9 cellular contexts compared by ENCODE assay signal in the genomic region with DNA sequence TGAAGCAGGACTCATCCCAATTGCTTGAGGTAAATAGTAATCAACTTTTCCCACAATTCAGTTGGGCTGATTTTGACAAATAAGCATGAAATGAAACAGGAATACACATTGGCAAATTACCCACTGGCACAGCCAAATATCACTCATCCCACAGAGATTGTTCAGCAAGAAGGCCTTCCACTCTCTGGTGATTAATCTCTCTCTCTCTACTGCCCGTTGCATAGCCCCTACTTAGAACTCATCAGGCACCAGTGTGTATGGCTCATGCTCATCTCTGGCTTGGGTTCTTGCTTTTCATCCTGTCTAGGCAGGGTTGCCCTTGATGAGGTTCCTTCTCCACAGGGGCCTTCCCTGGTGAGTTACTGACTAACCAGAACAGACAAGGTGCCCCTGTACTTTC. TPM values are rescaled to one million over a fixed set of nuclear protein-coding genes. Genes with fewer than 3 reads are reported as not detected.
DNase-seq lines count a peak whose midpoint lies in the region; ATAC-seq, FAIRE-seq and TF ChIP-seq lines count a peak whose summit lies in the region.
"Had no signal": no experiment of that assay in that cellular context is flagged by ENCODE, and none has a peak within 500 bp of the region (broad histone marks: within the 10 kb centered on the region; RNA-seq: fewer than 3 reads in every experiment).

No MANE protein-coding gene starts in this region.

- intact Hi-C loops in MCF 10A (cut with micrococcal nuclease) = loop anchor here (5.0 kb wide), 1 partner anchor 176 kb away; no protein-coding TSS in a partner anchor

- no peak for ATAC-seq in A549
- ATAC-seq in HG03159 (IDR thresholded peaks at IDR 0.05; ENCODE audit: unreplicated experiment) = no peak

- POLR2A ChIA-PET in A549 (lab: Yijun Ruan, JAX) (no interaction called here), MCF 10A (lab: Yijun Ruan, JAX) (interaction anchor here (0.6 to 2.9 kb wide), 7 partner anchors 8 to 258 kb away, joined by 3 to 31 read pairs (median 7); partner anchors contain the start of genes RBBP4 and ZBTB8OS)

- H3K4me3 Mint-ChIP-seq in MCF 10A (ENCODE audit: unreplicated experiment) = peak overlapping the region; percentile 91

- no peak for TF ChIP-seq CTCF in A549 (IDR thresholded peaks at IDR 0.05)
- no peak for TF ChIP-seq CTCF in MCF 10A (IDR thresholded peaks at IDR 0.05; ENCODE audit: unreplicated experiment)

- H3K27me3 ChIP-seq in HUES48 (ENCODE audit: control insufficient read depth, insufficient read depth, low read length) = no peaks in the 10 kb centered on the region
- H3K27me3 ChIP-seq in mucosa of stomach (ENCODE audit: control insufficient read depth, insufficient read depth, low read length) = no peaks in the 10 kb centered on the region

- H3K36me3 Mint-ChIP-seq in MCF 10A (ENCODE audit: insufficient read depth, unreplicated experiment) = peaks cover 11% of the 10 kb centered on the region

- no peaks in the 10 kb centered on the region for H3K27me3 Mint-ChIP-seq in MCF 10A (ENCODE audit: insufficient read depth, unreplicated experiment)

- WGBS in A549 (ENCODE audit: missing lambda C conversion rate) = 85% methylated on average over 1 of the region's 1 CpG

- H3K27ac ChIP-seq in A549 (peak overlapping the region in 1 of 2 experiments; percentile 89; a peak in 1 of 6 replicates), HUES48 (ENCODE audit: low read depth, low read length) (no peak overlapping the region)

- no peak overlapping the region for H3K9ac ChIP-seq in HUES48 (ENCODE audit: low read depth, low read length)
- H3K9ac ChIP-seq in mucosa of stomach (ENCODE audit: low read length) = peak overlapping the region; percentile 89

- no TSS peak for BruUV-seq in MCF 10A (replicated peaks; lab: Mats Ljungman, UMichigan)

- no peaks in the 10 kb centered on the region for H3K9me3 Mint-ChIP-seq in MCF 10A (ENCODE audit: unreplicated experiment)

- H3K4me1 ChIP-seq in A549 (peaks cover 17% of the 10 kb centered on the region), HUES48 (ENCODE audit: control insufficient read depth, insufficient read depth, low read length) (peaks cover 7% of the 10 kb centered on the region; the same call in 1 of the 2 replicates), mucosa of stomach (ENCODE audit: control insufficient read depth, insufficient read depth, low read length) (peaks cover 34% of the 10 kb centered on the region)

- DNase-seq in A549 (ENCODE audit: low read depth in 1 of 2, low spot score in 1 of 2) (no peak), MCF 10A (ENCODE audit: unreplicated experiment) (no peak), GOT3 (lab: John Stamatoyannopoulos, UW) (no peak), COR-L47 (lab: John Stamatoyannopoulos, UW) (no peak), D341Med (ENCODE audit: low spot score) (no peak)
- DNase-seq: hippocampal formation had no signal

- peak overlapping the region; percentile 79 for H3K4me3 ChIP-seq in A549
- peak overlapping the region; percentile 76 for H3K4me3 ChIP-seq in HUES48 (ENCODE audit: low read depth, low read length)
- no peak overlapping the region for H3K4me3 ChIP-seq in mucosa of stomach (ENCODE audit: low read length)

- peaks cover 6% of the 10 kb centered on the region for H3K4me1 Mint-ChIP-seq in MCF 10A (ENCODE audit: insufficient read depth, unreplicated experiment)

- TF ChIP-seq POLR2A in A549 (IDR thresholded peaks at IDR 0.05; ENCODE audit: low read length) = no peak

- H3K9me3 ChIP-seq in A549 (no peaks in the 10 kb centered on the region), HUES48 (ENCODE audit: control insufficient read depth, insufficient read depth, low read length) (no peaks in the 10 kb centered on the region), mucosa of stomach (ENCODE audit: control insufficient read depth, low read length) (no peaks in the 10 kb centered on the region)

- no peak for TF ChIP-seq EP300 in A549 (IDR thresholded peaks at IDR 0.05)

- no peak for TF ChIP-seq RAD21 in A549 (conservative IDR thresholded peaks at IDR 0.05 in 1 of 2, IDR thresholded peaks at IDR 0.05 in 1 of 2)

- H3K36me3 ChIP-seq in HUES48 (ENCODE audit: control insufficient read depth, insufficient read depth, low read length) = peaks cover 41% of the 10 kb centered on the region
- H3K36me3 ChIP-seq in mucosa of stomach (ENCODE audit: control insufficient read depth, insufficient read depth, low read length) = no peaks in the 10 kb centered on the region

- H3K4me2 ChIP-seq in A549 = peak overlapping the region; percentile 79

- no peak overlapping the region for H3K27ac Mint-ChIP-seq in MCF 10A (ENCODE audit: low read depth, unreplicated experiment)

- CTCF ChIA-PET in A549 (lab: Yijun Ruan, JAX) = no interaction called here
- CTCF ChIA-PET in MCF 10A (lab: Yijun Ruan, JAX) = interaction anchor here (0.8 to 2.7 kb wide), 2 partner anchors 13 to 178 kb away, joined by 3 to 16 read pairs; no protein-coding TSS in a partner anchor

- FAIRE-seq in A549 (lab: Jason Lieb, UNC) = no peak

TF ChIP-seq in A549, 52 proteins besides CTCF, POLR2A, EP300 and RAD21:
- TF ChIP-seq KDM1A (IDR thresholded peaks at IDR 0.05; ENCODE audit: low read depth) (no peak), KDM5A (IDR thresholded peaks at IDR 0.05) (no peak), RARB (CRISPR knock-in tag; IDR thresholded peaks at IDR 0.05) (no peak), MYC (IDR thresholded peaks at IDR 0.05; ENCODE audit: borderline replicate concordance, low read length) (no peak), REST (IDR thresholded peaks at IDR 0.05) (no peak)

RNA-seq across cellular contexts. Expression of gene BSDC1, which starts 1.1 kb away (rescaled TPM):
- polyA plus RNA-seq in A549 (2011; rRNA removed) (19.9 and 26.1 TPM in 2 replicates), A549 (2017; fragmentation: RNase III; extraction: RNeasy Plus Mini Kit Qiagen cat#74134 plus additional on column Dnase treatment) (18.8 to 22.7 TPM (median 21.0 TPM) in 3 replicates)
- polyA plus RNA-seq in A549 (2012; cell fraction: cytosol; rRNA removed) = 14.4 and 18.0 TPM in 2 replicates
- 29.1 and 35.3 TPM in 2 replicates for polyA plus RNA-seq in A549 (2012; cell fraction: nucleus; rRNA removed)
- polyA minus RNA-seq in A549 (2011; rRNA and poly(A)+ RNA removed) = 26.9 and 33.3 TPM in 2 replicates
- total RNA-seq in MCF 10A (2022) = 52.6 and 56.2 TPM in 2 replicates

RNA-seq across cellular contexts. Expression of gene TSSK3, which starts 30.8 kb away (rescaled TPM):
- 0.31 and 0.65 TPM in 2 replicates for polyA plus RNA-seq in A549 (2011; rRNA removed)
- polyA plus RNA-seq in A549 (2012; cell fraction: cytosol; rRNA removed) = 0.21 and 0.30 TPM in 2 replicates
- polyA plus RNA-seq in A549 (2012; cell fraction: nucleus; rRNA removed) = 1.1 and 1.3 TPM in 2 replicates
- 0.14 to 0.37 TPM (median 0.15 TPM) in 3 replicates for polyA plus RNA-seq in A549 (2017; fragmentation: RNase III; extraction: RNeasy Plus Mini Kit Qiagen cat#74134 plus additional on column Dnase treatment)
- polyA minus RNA-seq in A549 (2011; rRNA and poly(A)+ RNA removed) = 0.62 and 1.6 TPM in 2 replicates
- total RNA-seq in MCF 10A (2022) = 2.0 and 2.3 TPM in 2 replicates

RNA-seq across cellular contexts. Expression of gene FAM229A, which starts 30.9 kb away (rescaled TPM):
- polyA plus RNA-seq in A549 (2011; rRNA removed) = 3.5 and 3.6 TPM in 2 replicates
- 4.2 and 6.8 TPM in 2 replicates for polyA plus RNA-seq in A549 (2012; cell fraction: cytosol; rRNA removed)
- 53.9 and 58.6 TPM in 2 replicates for polyA plus RNA-seq in A549 (2012; cell fraction: nucleus; rRNA removed)
- 3.5 to 5.6 TPM (median 4.4 TPM) in 3 replicates for polyA plus RNA-seq in A549 (2017; fragmentation: RNase III; extraction: RNeasy Plus Mini Kit Qiagen cat#74134 plus additional on column Dnase treatment)
- 2.1 TPM in 2 replicates for polyA minus RNA-seq in A549 (2011; rRNA and poly(A)+ RNA removed)
- total RNA-seq in MCF 10A (2022) = 13.4 and 19.0 TPM in 2 replicates

RNA-seq across cellular contexts. Expression of gene MARCKSL1, which starts 57.1 kb away (rescaled TPM):
- polyA plus RNA-seq in A549 (2011; rRNA removed) (73.2 and 89.4 TPM in 2 replicates), A549 (2017; fragmentation: RNase III; extraction: RNeasy Plus Mini Kit Qiagen cat#74134 plus additional on column Dnase treatment) (44.6 to 62.6 TPM (median 57.7 TPM) in 3 replicates)
- polyA plus RNA-seq in A549 (2012; cell fraction: cytosol; rRNA removed) = 88.2 and 105 TPM in 2 replicates
- polyA plus RNA-seq in A549 (2012; cell fraction: nucleus; rRNA removed) = 39.5 and 51.9 TPM in 2 replicates
- polyA minus RNA-seq in A549 (2011; rRNA and poly(A)+ RNA removed) = 38.8 and 49.1 TPM in 2 replicates
- total RNA-seq in MCF 10A (2022) = 0.65 and 1.0 TPM in 2 replicates
